In genomic region chr19:16604615-16605014, GRCh38 we compare ENCODE assay signal across 16 cellular contexts.
"Had no signal": no experiment of that assay in that cellular context is flagged by ENCODE, and none has a peak within 500 bp of the region (broad histone marks: within the 10 kb centered on the region; RNA-seq: fewer than 3 reads in every experiment).

No MANE protein-coding gene starts in this region.

- DNase-seq: activated CD4-positive, alpha-beta T cell treated with anti-CD3 and anti-CD28 coated beads, Interleukin-2, amount 50 U/mL, for 1 hour; activated naive CD4-positive, alpha-beta T cell treated with anti-CD3 and anti-CD28 coated beads, Interleukin-2, amount 50 U/mL, for 16 hours; adrenal gland; dorsolateral prefrontal cortex; endodermal cell; islet precursor cell; mammary epithelial cell; mucosa of descending colon; naive thymus-derived CD4-positive, alpha-beta T cell; stimulated activated CD4-positive, alpha-beta T cell treated with anti-CD3 and anti-CD28 coated beads, Interleukin-12 subunit alpha, Interleukin-12 subunit beta, amount 100 ng/mL, for 4 hours; stimulated activated CD4-positive, alpha-beta T cell treated with anti-CD3 and anti-CD28 coated beads, Interleukin-2, amount 100 ng/mL, for 24 hours; thyroid gland had no signal

- H3K4me3 ChIP-seq: adrenal gland, cardiac muscle cell, dorsolateral prefrontal cortex, mucosa of descending colon, pancreas, thyroid gland had no signal

- H3K9me3 ChIP-seq: adrenal gland, mucosa of descending colon, pancreas, thyroid gland had no signal

- H3K27ac Mint-ChIP-seq: activated T-helper 2 cell treated with anti-CD3 and anti-CD28 coated beads, Interferon-gamma antibody, Interleukin-2, Interleukin-4, amounts not matched to agents 10 μg/mL and 5 μg/mL and 100 μg/mL, durations not matched to agents 14 hours and 24 hours and 36 hours had no signal

- H3K27ac ChIP-seq: pancreas, thyroid gland had no signal

- H3K27me3 ChIP-seq: adrenal gland, cardiac muscle cell, dorsolateral prefrontal cortex, pancreas, thyroid gland had no signal

- H3K4me3 Mint-ChIP-seq: endodermal cell; naive thymus-derived CD4-positive, alpha-beta T cell; stimulated activated effector memory CD8-positive, alpha-beta T cell treated with anti-CD3 and anti-CD28 coated beads, Interleukin-12 subunit alpha, Interleukin-12 subunit beta, amount 100 ng/mL, for 72 hours had no signal

- H3K27me3 Mint-ChIP-seq: naive thymus-derived CD4-positive, alpha-beta T cell had no signal

- ATAC-seq: mucosa of descending colon; naive thymus-derived CD4-positive, alpha-beta T cell; stimulated activated effector memory CD8-positive, alpha-beta T cell treated with anti-CD3 and anti-CD28 coated beads, Interleukin-12 subunit alpha, Interleukin-12 subunit beta, amount 100 ng/mL, for 72 hours had no signal

- H3K9me3 Mint-ChIP-seq: activated T-helper 2 cell treated with anti-CD3 and anti-CD28 coated beads, Interferon-gamma antibody, Interleukin-2, Interleukin-4, amounts not matched to agents 10 μg/mL and 5 μg/mL and 100 μg/mL, durations not matched to agents 14 hours and 24 hours and 36 hours; endodermal cell; naive thymus-derived CD4-positive, alpha-beta T cell; stimulated activated effector memory CD8-positive, alpha-beta T cell treated with anti-CD3 and anti-CD28 coated beads, Interleukin-12 subunit alpha, Interleukin-12 subunit beta, amount 100 ng/mL, for 72 hours had no signal

- H3K36me3 ChIP-seq: adrenal gland, cardiac muscle cell, pancreas, thyroid gland had no signal
